Comparison of ENCODE assay signal across 14 cellular contexts in the genomic region with DNA sequence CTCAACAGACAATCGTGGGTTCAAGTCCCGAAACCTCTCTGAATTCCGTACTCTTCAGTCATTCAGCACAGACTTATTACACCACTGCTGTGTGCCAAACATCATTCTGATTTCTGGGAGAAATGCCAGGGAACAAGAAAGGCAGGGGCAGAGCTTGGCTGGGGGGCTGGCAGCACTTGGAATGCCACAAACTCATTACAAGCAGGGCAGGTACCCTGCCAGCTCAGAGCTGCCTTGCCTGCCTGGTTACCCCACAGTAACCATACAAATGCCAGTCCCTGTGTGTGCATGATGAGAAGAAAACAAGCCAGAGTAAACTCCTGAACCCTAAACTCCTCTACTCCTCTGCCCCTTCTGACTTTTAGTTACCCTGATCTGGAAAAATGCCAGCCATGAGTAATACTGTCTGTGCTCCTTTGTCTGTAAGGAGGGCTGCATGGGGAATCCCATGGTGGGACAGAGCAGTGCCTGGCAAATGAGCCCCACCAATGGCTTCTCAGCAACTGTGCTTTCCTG. TPM values are rescaled to one million over a fixed set of nuclear protein-coding genes. Genes with fewer than 3 reads are reported as not detected.
DNase-seq lines count a peak whose midpoint lies in the region; ATAC-seq, FAIRE-seq and TF ChIP-seq lines count a peak whose summit lies in the region.
"Had no signal": no experiment of that assay in that cellular context is flagged by ENCODE, and none has a peak within 500 bp of the region (broad histone marks: within the 10 kb centered on the region; RNA-seq: fewer than 3 reads in every experiment).

No MANE protein-coding gene starts in this region.

- no peaks in the 10 kb centered on the region for H3K9me3 Mint-ChIP-seq in astrocyte (ENCODE audit: unreplicated experiment)
- H3K9me3 Mint-ChIP-seq: activated T-cell treated with anti-CD3 and anti-CD28 coated beads, Interleukin-2, amount 50 U/mL, for 24 hours had no signal

- peaks cover 6% of the 10 kb centered on the region for H3K27me3 Mint-ChIP-seq in astrocyte (ENCODE audit: low read depth, unreplicated experiment)
- H3K27me3 Mint-ChIP-seq: activated T-cell treated with anti-CD3 and anti-CD28 coated beads, Interleukin-2, amount 50 U/mL, for 24 hours had no signal

- H3K79me2 ChIP-seq in astrocyte (ENCODE audit: insufficient read depth, low read length) (no peaks in the 10 kb centered on the region), keratinocyte (ENCODE audit: control insufficient read depth, insufficient read depth, low read length) (no peaks in the 10 kb centered on the region)

- dilution Hi-C loops in IMR-90 (cut with HindIII; ENCODE audit: low sequenced_read_pairs, unreplicated experiment) = no loop called here
- dilution Hi-C loops in keratinocyte (cut with MboI; ENCODE audit: extremely low pct_ligation_motif_present, low sequenced_read_pairs) = no loop called here

- H3K56ac ChIP-seq in IMR-90 (ENCODE audit: extremely low read depth, insufficient read depth, low read length) = no peak overlapping the region

- WGBS in IMR-90 (ENCODE audit: extremely low coverage in 2 of 2, insufficient read length in 1 of 2), 2 experiments = 82% methylated on average over 2 of the region's 3 CpGs; no CpG with 5 or more reads in 1 of the 2 experiments

- no peak overlapping the region for H3K9ac ChIP-seq in IMR-90 (ENCODE audit: low read depth, low read length)
- peak overlapping the region; percentile 27 for H3K9ac ChIP-seq in astrocyte (ENCODE audit: low read length)
- H3K9ac ChIP-seq in keratinocyte (ENCODE audit: control insufficient read depth, extremely low read depth, insufficient read depth, low read length) = no peak overlapping the region

- H3K36me3 ChIP-seq in IMR-90 (ENCODE audit: control insufficient read depth, insufficient read depth, low read length) (no peaks in the 10 kb centered on the region), astrocyte (ENCODE audit: insufficient read depth, low read length) (no peaks in the 10 kb centered on the region), keratinocyte (ENCODE audit: control insufficient read depth in 2 of 2, extremely low read depth in 1 of 2, insufficient read depth in 2 of 2, low read length in 2 of 2) (no peaks in the 10 kb centered on the region)
- H3K36me3 ChIP-seq: BLaER1 treated with 17β-estradiol and CSF1 and Interleukin-3, amounts not matched to agents 10 nM and 100 nM; HAP-1; SJSA1 had no signal

- H3K14ac ChIP-seq in IMR-90 (replicated peaks; ENCODE audit: low read depth, low read length) = no peak overlapping the region

- no peak overlapping the region for H3K4me2 ChIP-seq in IMR-90 (ENCODE audit: low read depth, low read length)
- peak overlapping the region; percentile 13 for H3K4me2 ChIP-seq in astrocyte (ENCODE audit: low read length)
- peak overlapping the region; percentile 23 for H3K4me2 ChIP-seq in keratinocyte (ENCODE audit: control insufficient read depth, extremely low read depth, insufficient read depth, low read depth, low read length)
- H3K4me2 ChIP-seq: BLaER1 treated with 17β-estradiol and CSF1 and Interleukin-3, amounts not matched to agents 10 nM and 100 nM had no signal

- POLR2A ChIA-PET in IMR-90 (lab: Charles Lee; ENCODE audit: unreplicated experiment) = no interaction called here

- no peak overlapping the region for H3K4ac ChIP-seq in IMR-90 (ENCODE audit: low read depth, low read length)

- H3K4me1 Mint-ChIP-seq in astrocyte (ENCODE audit: low read depth, unreplicated experiment) = peaks cover 21% of the 10 kb centered on the region

- no peak for TF ChIP-seq POLR2A in IMR-90 (IDR thresholded peaks at IDR 0.05; ENCODE audit: low read depth, low read length)

- H3K18ac ChIP-seq in IMR-90 (ENCODE audit: low read depth, low read length) = no peak overlapping the region

- H3K23ac ChIP-seq in IMR-90 (ENCODE audit: low read depth, low read length) = no peak overlapping the region

- H3K9me3 ChIP-seq in IMR-90 (ENCODE audit: control insufficient read depth, insufficient read depth, low read length) (no peaks in the 10 kb centered on the region), astrocyte (ENCODE audit: insufficient read depth, low read depth, low read length) (no peaks in the 10 kb centered on the region), keratinocyte (ENCODE audit: control insufficient read depth, low read depth, low read length) (no peaks in the 10 kb centered on the region)
- H3K9me3 ChIP-seq: BLaER1 treated with 17β-estradiol and CSF1 and Interleukin-3, amounts not matched to agents 10 nM and 100 nM; HAP-1; SJSA1 had no signal

- no peak for FAIRE-seq in astrocyte (lab: Jason Lieb, UNC)
- no peak for FAIRE-seq in keratinocyte (lab: Jason Lieb, UNC)

- H3K27ac Mint-ChIP-seq in astrocyte (ENCODE audit: unreplicated experiment) = peak overlapping the region; percentile 80
- H3K27ac Mint-ChIP-seq: activated T-cell treated with anti-CD3 and anti-CD28 coated beads, Interleukin-2, amount 50 U/mL, for 24 hours had no signal

- in situ Hi-C loops in ACHN (cut with HindIII; ENCODE audit: low pct_ligation_motif_present, low pct_unique_long_range_greater_than_20kb, low sequenced_read_pairs) (no loop called here), IMR-90 (cut with MboI; ENCODE audit: low sequenced_read_pairs) (loop anchor here (5.0 kb wide), 1 partner anchor 123 kb away; no protein-coding TSS in a partner anchor)

- no peak overlapping the region for H3K4me3 ChIP-seq in IMR-90 (ENCODE audit: insufficient read depth, low read depth, low read length)
- H3K4me3 ChIP-seq in astrocyte (ENCODE audit: insufficient read depth, low read depth, low read length) = no peak overlapping the region
- H3K4me3 ChIP-seq in keratinocyte (ENCODE audit: control insufficient read depth in 2 of 3, extremely low read depth in 1 of 3, insufficient read depth in 2 of 3, low read depth in 1 of 3, low read length in 3 of 3) = no peak overlapping the region
- H3K4me3 ChIP-seq: BLaER1 treated with 17β-estradiol and CSF1 and Interleukin-3, amounts not matched to agents 10 nM and 100 nM; HAP-1; SJSA1 had no signal

- H2AFZ ChIP-seq in IMR-90 (replicated peaks; ENCODE audit: low read length, poor library complexity) (peak overlapping the region; percentile 26), astrocyte (ENCODE audit: low read depth, low read length) (peak overlapping the region; percentile 29), keratinocyte (ENCODE audit: control insufficient read depth, low read length) (no peak overlapping the region)

- H4K20me1 ChIP-seq in IMR-90 (ENCODE audit: insufficient read depth, low read length) (no peaks in the 10 kb centered on the region), astrocyte (ENCODE audit: insufficient read depth, low read length) (peaks cover 5% of the 10 kb centered on the region), keratinocyte (ENCODE audit: control insufficient read depth, extremely low read depth, insufficient read depth, low read length) (no peaks in the 10 kb centered on the region)

- no peaks in the 10 kb centered on the region for H3K36me3 Mint-ChIP-seq in astrocyte (ENCODE audit: low read depth, unreplicated experiment)

- H3K27ac ChIP-seq in IMR-90 (ENCODE audit: insufficient read depth, low read length) = no peak overlapping the region
- no peak overlapping the region for H3K27ac ChIP-seq in astrocyte (ENCODE audit: low read depth, low read length)
- no peak overlapping the region for H3K27ac ChIP-seq in keratinocyte (ENCODE audit: control insufficient read depth, insufficient read depth, low read length)
- H3K27ac ChIP-seq: BLaER1 treated with 17β-estradiol and CSF1 and Interleukin-3, amounts not matched to agents 10 nM and 100 nM; SJSA1 had no signal

- no peak overlapping the region for H4K5ac ChIP-seq in IMR-90 (ENCODE audit: low read depth, low read length)

- H2AK9ac ChIP-seq in IMR-90 (replicated peaks; ENCODE audit: low read depth, low read length, poor library complexity) = no peak overlapping the region

- H3K9me1 ChIP-seq in IMR-90 (ENCODE audit: insufficient read depth, low read length) = no peaks in the 10 kb centered on the region; the same call in 1 of the 2 replicates
- no peaks in the 10 kb centered on the region for H3K9me1 ChIP-seq in keratinocyte (ENCODE audit: control insufficient read depth, extremely low read depth, insufficient read depth, low read length)

- BruUV-seq in IMR-90 (replicated peaks; lab: Mats Ljungman, UMichigan) = no TSS peak

- TF ChIP-seq CTCF in IMR-90 (conservative IDR thresholded peaks at IDR 0.05; ENCODE audit: low read depth, low read length) (no peak), astrocyte (IDR thresholded peaks at IDR 0.05; ENCODE audit: insufficient read depth, low read depth, low read length) (no peak), keratinocyte (optimal IDR thresholded peaks at IDR 0.05 in 1 of 3, IDR thresholded peaks at IDR 0.05 in 1 of 3, conservative IDR thresholded peaks at IDR 0.05 in 1 of 3; ENCODE audit: extremely low read depth in 1 of 3, insufficient read depth in 2 of 3, low read length in 3 of 3) (no peak)

- H2AK5ac ChIP-seq in IMR-90 (ENCODE audit: low read depth, low read length) = peak overlapping the region; percentile 57; the same call in 1 of the 2 replicates

- peaks cover 8% of the 10 kb centered on the region; the same call in 1 of the 2 replicates for H3K4me1 ChIP-seq in IMR-90 (ENCODE audit: control insufficient read depth, insufficient read depth, low read length)
- H3K4me1 ChIP-seq in astrocyte (ENCODE audit: insufficient read depth, low read length) = peaks cover 10% of the 10 kb centered on the region
- H3K4me1 ChIP-seq in keratinocyte (ENCODE audit: control insufficient read depth, extremely low read depth, insufficient read depth, low read length) = peaks cover 18% of the 10 kb centered on the region
- H3K4me1 ChIP-seq: HAP-1 had no signal

- peak overlapping the region; percentile 71 for H3K4me3 Mint-ChIP-seq in astrocyte (ENCODE audit: unreplicated experiment)
- H3K4me3 Mint-ChIP-seq: activated T-cell treated with anti-CD3 and anti-CD28 coated beads, Interleukin-2, amount 50 U/mL, for 24 hours had no signal

- TF ChIP-seq RAD21 in IMR-90 (IDR thresholded peaks at IDR 0.05; ENCODE audit: low read length) = no peak

- H2BK5ac ChIP-seq in IMR-90 (ENCODE audit: low read depth, low read length, poor library complexity, severe bottlenecking) = no peak overlapping the region

- DNase-seq in ACHN (peak; percentile 77), IMR-90 (peak; percentile 64), astrocyte (ENCODE audit: low read depth) (peak; percentile 34), keratinocyte (ENCODE audit: low read depth, low spot score) (no peak), occipital lobe (lab: John Stamatoyannopoulos, UW) (no peak)
- DNase-seq: activated T-cell treated with anti-CD3 and anti-CD28 coated beads, Interleukin-2, amount 50 U/mL, for 24 hours; Kasumi-1; NCI-H510A had no signal

- peak overlapping the region; percentile 40 to 42; a peak in 2 of 4 replicates for H4K8ac ChIP-seq in IMR-90 (ENCODE audit: low read depth in 2 of 2, low read length in 2 of 2)

- no peak overlapping the region for H4K91ac ChIP-seq in IMR-90 (ENCODE audit: insufficient read depth, low read depth, low read length)

- CTCF ChIA-PET in IMR-90 (lab: Yijun Ruan, JAX) = no interaction called here

- H3K27me3 ChIP-seq in IMR-90 (ENCODE audit: control insufficient read depth, insufficient read depth, low read length) = no peaks in the 10 kb centered on the region; the same call in 1 of the 2 replicates
- H3K27me3 ChIP-seq in astrocyte (ENCODE audit: insufficient read depth, low read length) = peaks cover 3% of the 10 kb centered on the region
- no peaks in the 10 kb centered on the region for H3K27me3 ChIP-seq in keratinocyte (ENCODE audit: control insufficient read depth, extremely low read depth, insufficient read depth, low read length)
- H3K27me3 ChIP-seq: BLaER1 treated with 17β-estradiol and CSF1 and Interleukin-3, amounts not matched to agents 10 nM and 100 nM; SJSA1 had no signal

- ATAC-seq in IMR-90 (ENCODE audit: low read depth) (peak; percentile 22), HG03139 (IDR thresholded peaks at IDR 0.05; ENCODE audit: unreplicated experiment) (no peak), HG03520 (IDR thresholded peaks at IDR 0.05; ENCODE audit: unreplicated experiment) (no peak), HG03196 (IDR thresholded peaks at IDR 0.05; ENCODE audit: unreplicated experiment) (no peak)

- peaks cover 0 to 5% of the 10 kb centered on the region in 2 experiments; a peak in 1 of 4 replicates for H3K79me1 ChIP-seq in IMR-90 (ENCODE audit: low read depth in 1 of 2, low read length in 2 of 2)

- no peak overlapping the region for H2BK15ac ChIP-seq in IMR-90 (ENCODE audit: low read depth, low read length)

- intact Hi-C loops in IMR-90 (cut with micrococcal nuclease) = no loop called here

- no peak overlapping the region for H2BK120ac ChIP-seq in IMR-90 (ENCODE audit: low read depth, low read length)

- H2BK20ac ChIP-seq in IMR-90 (ENCODE audit: low read depth, low read length) = no peak overlapping the region

RNA-seq across cellular contexts. Expression of a gene that starts 6.9 kb away (rescaled TPM):
- 1.9 and 2.0 TPM in 2 replicates for total RNA-seq in IMR-90 (2012; rRNA removed)
- 10.3 and 12.6 TPM in 2 replicates for polyA plus RNA-seq in IMR-90 (2012; rRNA removed)
- 8.4 and 12.7 TPM in 2 replicates for polyA plus RNA-seq in IMR-90 (2012; cell fraction: cytosol; rRNA removed)
- 53.4 and 98.2 TPM in 2 replicates for polyA plus RNA-seq in IMR-90 (2012; cell fraction: nucleus; rRNA removed; ENCODE audit: low replicate concordance)
- 9.2 and 9.4 TPM in 2 replicates for total RNA-seq in astrocyte
- polyA plus RNA-seq in keratinocyte = 5.7 to 8.5 TPM (median 8.0 TPM) in 3 replicates
- 3.6 TPM for polyA plus RNA-seq in keratinocyte (2011; ENCODE audit: low read depth)
- polyA plus RNA-seq in keratinocyte (2011; cell fraction: cytosol; rRNA removed) = 3.2 and 5.2 TPM in 2 replicates
- 19.1 and 25.4 TPM in 2 replicates for polyA plus RNA-seq in keratinocyte (2011; cell fraction: nucleus; rRNA removed)
- polyA plus RNA-seq in keratinocyte (2012; ENCODE audit: low replicate concordance) = 7.3 and 15.1 TPM in 2 replicates
- polyA minus RNA-seq in keratinocyte = 2.9 to 5.4 TPM (median 4.6 TPM) in 3 replicates
- 9.2 TPM for polyA minus RNA-seq in keratinocyte (2011; cell fraction: cytosol; rRNA and poly(A)+ RNA removed)
- 6.5 and 8.2 TPM in 2 replicates for polyA minus RNA-seq in keratinocyte (2011; cell fraction: nucleus; rRNA and poly(A)+ RNA removed)
- 14.0 TPM for total RNA-seq in occipital lobe

RNA-seq across cellular contexts. Expression of a gene that starts 11.5 kb away (rescaled TPM):
- total RNA-seq in IMR-90 (2012; rRNA removed) (5.0 and 5.6 TPM in 2 replicates), astrocyte (17.4 and 17.6 TPM in 2 replicates), occipital lobe (not detected)
- polyA plus RNA-seq in IMR-90 (2012; rRNA removed) (27.8 and 34.4 TPM in 2 replicates), keratinocyte (2.2 to 4.9 TPM (median 2.7 TPM) in 3 replicates)
- 20.6 and 36.3 TPM in 2 replicates for polyA plus RNA-seq in IMR-90 (2012; cell fraction: cytosol; rRNA removed)
- polyA plus RNA-seq in IMR-90 (2012; cell fraction: nucleus; rRNA removed; ENCODE audit: low replicate concordance) = 61.2 and 132 TPM in 2 replicates
- polyA plus RNA-seq in keratinocyte (2011; ENCODE audit: low read depth) = 0.32 TPM
- 2.5 and 2.6 TPM in 2 replicates for polyA plus RNA-seq in keratinocyte (2011; cell fraction: cytosol; rRNA removed)
- polyA plus RNA-seq in keratinocyte (2011; cell fraction: nucleus; rRNA removed) = 9.3 and 10.6 TPM in 2 replicates
- polyA plus RNA-seq in keratinocyte (2012; ENCODE audit: low replicate concordance) = 2.0 and 2.9 TPM in 2 replicates
- 2.9 to 3.3 TPM (median 3.1 TPM) in 3 replicates for polyA minus RNA-seq in keratinocyte
- polyA minus RNA-seq in keratinocyte (2011; cell fraction: cytosol; rRNA and poly(A)+ RNA removed) = 5.0 TPM
- 2.3 and 2.4 TPM in 2 replicates for polyA minus RNA-seq in keratinocyte (2011; cell fraction: nucleus; rRNA and poly(A)+ RNA removed)

RNA-seq across cellular contexts. Expression of a gene that starts 16.7 kb away (rescaled TPM):
- 294 and 313 TPM in 2 replicates for total RNA-seq in IMR-90 (2012; rRNA removed)
- 228 and 260 TPM in 2 replicates for polyA plus RNA-seq in IMR-90 (2012; rRNA removed)
- 268 and 304 TPM in 2 replicates for polyA plus RNA-seq in IMR-90 (2012; cell fraction: cytosol; rRNA removed)
- 122 and 203 TPM in 2 replicates for polyA plus RNA-seq in IMR-90 (2012; cell fraction: nucleus; rRNA removed; ENCODE audit: low replicate concordance)
- 157 and 159 TPM in 2 replicates for total RNA-seq in astrocyte
- 122 to 235 TPM (median 129 TPM) in 3 replicates for polyA plus RNA-seq in keratinocyte
- polyA plus RNA-seq in keratinocyte (2011; ENCODE audit: low read depth) = 74.6 TPM
- 94.3 and 169 TPM in 2 replicates for polyA plus RNA-seq in keratinocyte (2011; cell fraction: cytosol; rRNA removed)
- 65.5 and 68.2 TPM in 2 replicates for polyA plus RNA-seq in keratinocyte (2011; cell fraction: nucleus; rRNA removed)
- polyA plus RNA-seq in keratinocyte (2012; ENCODE audit: low replicate concordance) = 94.0 and 183 TPM in 2 replicates
- 120 to 247 TPM (median 124 TPM) in 3 replicates for polyA minus RNA-seq in keratinocyte
- polyA minus RNA-seq in keratinocyte (2011; cell fraction: cytosol; rRNA and poly(A)+ RNA removed) = 118 TPM
- polyA minus RNA-seq in keratinocyte (2011; cell fraction: nucleus; rRNA and poly(A)+ RNA removed) = 28.2 and 28.8 TPM in 2 replicates
- total RNA-seq in occipital lobe = 53.5 TPM

RNA-seq across cellular contexts. Expression of a gene that starts 19.0 kb away (rescaled TPM):
- under 0.01 and 0.18 TPM in 2 replicates for total RNA-seq in IMR-90 (2012; rRNA removed)
- 0.07 and 0.11 TPM in 2 replicates for polyA plus RNA-seq in IMR-90 (2012; rRNA removed)
- polyA plus RNA-seq in IMR-90 (2012; cell fraction: cytosol; rRNA removed) = 0.09 and 0.12 TPM in 2 replicates
- 0.44 and 0.94 TPM in 2 replicates for polyA plus RNA-seq in IMR-90 (2012; cell fraction: nucleus; rRNA removed; ENCODE audit: low replicate concordance)
- 0.16 TPM in 1 of 2 replicates, not detected in the other for total RNA-seq in astrocyte
- polyA plus RNA-seq in keratinocyte = not detected in 3 replicates
- not detected for polyA plus RNA-seq in keratinocyte (2011; ENCODE audit: low read depth)
- polyA plus RNA-seq in keratinocyte (2011; cell fraction: cytosol; rRNA removed) = not detected in 2 replicates
- polyA plus RNA-seq in keratinocyte (2011; cell fraction: nucleus; rRNA removed) = not detected in 2 replicates
- 0.06 TPM in 1 of 2 replicates, not detected in the other for polyA plus RNA-seq in keratinocyte (2012; ENCODE audit: low replicate concordance)
- not detected in 3 replicates for polyA minus RNA-seq in keratinocyte
- polyA minus RNA-seq in keratinocyte (2011; cell fraction: cytosol; rRNA and poly(A)+ RNA removed) = not detected
- not detected in 2 replicates for polyA minus RNA-seq in keratinocyte (2011; cell fraction: nucleus; rRNA and poly(A)+ RNA removed)
- 0.16 TPM for total RNA-seq in occipital lobe
- total RNA-seq: SJSA1 had no signal

RNA-seq across cellular contexts. Expression of a gene that starts 30.6 kb away (rescaled TPM):
- total RNA-seq in IMR-90 (2012; rRNA removed) = under 0.01 TPM in 2 replicates
- polyA plus RNA-seq in IMR-90 (2012; rRNA removed) = 0.23 and 0.32 TPM in 2 replicates
- 0.09 and 0.19 TPM in 2 replicates for polyA plus RNA-seq in IMR-90 (2012; cell fraction: cytosol; rRNA removed)
- polyA plus RNA-seq in IMR-90 (2012; cell fraction: nucleus; rRNA removed; ENCODE audit: low replicate concordance) = 1.1 and 2.8 TPM in 2 replicates
- total RNA-seq in astrocyte = 0.10 and 0.23 TPM in 2 replicates
- polyA plus RNA-seq in keratinocyte = not detected in 3 replicates
- not detected for polyA plus RNA-seq in keratinocyte (2011; ENCODE audit: low read depth)
- 0.01 TPM in 1 of 2 replicates, not detected in the other for polyA plus RNA-seq in keratinocyte (2011; cell fraction: cytosol; rRNA removed)
- polyA plus RNA-seq in keratinocyte (2011; cell fraction: nucleus; rRNA removed) = 0.06 and 0.07 TPM in 2 replicates
- polyA plus RNA-seq in keratinocyte (2012; ENCODE audit: low replicate concordance) = 0.04 TPM in 1 of 2 replicates, not detected in the other
- polyA minus RNA-seq in keratinocyte = not detected in 3 replicates
- polyA minus RNA-seq in keratinocyte (2011; cell fraction: cytosol; rRNA and poly(A)+ RNA removed) = not detected
- not detected in 2 replicates for polyA minus RNA-seq in keratinocyte (2011; cell fraction: nucleus; rRNA and poly(A)+ RNA removed)
- 0.16 TPM for total RNA-seq in occipital lobe
- total RNA-seq: SJSA1 had no signal

Comparison
In these comparisons a context has a peak if more than half of its experiments do, and no peak if none do; other contexts are left out.
1. DNase-seq: peak in ACHN (single experiment), IMR-90 (single experiment) and astrocyte (single experiment); none in keratinocyte (single experiment) and occipital lobe (single experiment).